In the genomic region with DNA sequence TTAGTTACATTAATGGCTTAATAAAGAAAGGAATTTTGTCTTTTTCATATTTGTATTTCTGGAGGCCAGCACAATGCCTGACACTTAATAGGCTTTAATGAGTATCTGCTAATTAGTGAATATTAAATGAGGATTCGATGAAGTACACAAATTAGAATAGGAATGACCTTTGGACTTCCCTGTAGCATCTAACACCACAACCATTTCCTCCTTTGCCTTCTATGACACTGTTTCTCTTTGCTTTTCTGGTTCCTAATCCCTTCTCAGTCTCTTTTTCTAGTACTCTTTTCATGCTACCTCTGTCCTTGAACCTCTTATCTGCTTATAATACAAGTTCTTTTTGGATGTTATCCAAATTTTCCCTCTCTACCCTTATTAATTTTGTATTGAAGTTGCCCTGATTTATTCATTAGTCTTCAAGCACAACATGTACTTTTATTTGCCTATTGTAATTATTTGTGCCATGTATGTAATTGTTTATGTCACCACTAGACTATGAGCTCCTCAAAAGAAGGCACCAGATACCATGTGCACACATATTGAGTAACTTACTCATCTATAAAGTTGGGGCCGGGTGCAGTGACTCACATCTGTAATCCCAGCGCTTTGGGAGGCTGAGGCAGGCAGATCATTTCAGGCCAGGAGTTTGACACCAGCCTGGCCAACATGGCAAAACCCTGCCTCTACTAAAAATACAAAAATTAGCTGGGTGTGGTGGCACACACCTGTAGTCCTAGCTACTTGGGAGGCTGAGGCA, we compare ENCODE assay signal across 15 cellular contexts. TPM values are rescaled to one million over a fixed set of nuclear protein-coding genes. Genes with fewer than 3 reads are reported as not detected.
DNase-seq lines count a peak whose midpoint lies in the region; ATAC-seq and TF ChIP-seq lines count a peak whose summit lies in the region.
"Had no signal": no experiment of that assay in that cellular context is flagged by ENCODE, and none has a peak within 500 bp of the region (broad histone marks: within the 10 kb centered on the region; RNA-seq: fewer than 3 reads in every experiment).

No MANE protein-coding gene starts in this region.

- ATAC-seq in foreskin keratinocyte (peak; percentile 56), WTC11 (no peak), Right ventricle myocardium inferior (no peak)
- ATAC-seq: activated CD8-positive, alpha-beta memory T cell treated with anti-CD3 and anti-CD28 coated beads, Interleukin-2, amount 10 ng/mL, durations not matched to agents 7 days and 5 days; left lobe of liver; sciatic nerve had no signal

- H3K9me3 Mint-ChIP-seq in WTC11 = no peaks in the 10 kb centered on the region
- H3K9me3 Mint-ChIP-seq: activated naive CD4-positive, alpha-beta T cell treated with anti-CD3 and anti-CD28 coated beads, Interleukin-2, amount 50 U/mL, for 72 hours; nephron had no signal

- CTCF ChIA-PET in BJ (lab: Yijun Ruan, JAX) = no interaction called here
- CTCF ChIA-PET in WTC11 (lab: Charles Lee) = no interaction called here
- CTCF ChIA-PET in OCI-LY7 (lab: Charles Lee; ENCODE audit: unreplicated experiment) = no interaction called here

- H3K27ac ChIP-seq in foreskin keratinocyte (no peak overlapping the region), OCI-LY7 (ENCODE audit: low read depth, low read length, poor library complexity, severe bottlenecking) (no peak overlapping the region)

- H3K4me3 Mint-ChIP-seq in WTC11 = no peak overlapping the region
- H3K4me3 Mint-ChIP-seq: activated CD8-positive, alpha-beta memory T cell treated with anti-CD3 and anti-CD28 coated beads, Interleukin-2, amount 10 ng/mL, durations not matched to agents 7 days and 5 days; nephron had no signal

- no peaks in the 10 kb centered on the region for H3K36me3 Mint-ChIP-seq in WTC11
- H3K36me3 Mint-ChIP-seq: activated CD8-positive, alpha-beta memory T cell treated with anti-CD3 and anti-CD28 coated beads, Interleukin-2, amount 10 ng/mL, durations not matched to agents 7 days and 5 days; activated naive CD4-positive, alpha-beta T cell treated with anti-CD3 and anti-CD28 coated beads, Interleukin-2, amount 50 U/mL, for 72 hours had no signal

- H4K20me1 ChIP-seq in OCI-LY7 (ENCODE audit: insufficient read depth, low read length) = no peaks in the 10 kb centered on the region

- no peak for TF ChIP-seq CTCF in BJ (IDR thresholded peaks at IDR 0.05; ENCODE audit: insufficient read depth, low read depth, low read length)
- TF ChIP-seq CTCF in foreskin keratinocyte (conservative IDR thresholded peaks at IDR 0.05) = peak; percentile 18
- TF ChIP-seq CTCF in WTC11 (IDR thresholded peaks at IDR 0.05) = no peak
- no peak for TF ChIP-seq CTCF in lower leg skin (IDR thresholded peaks at IDR 0.05)
- TF ChIP-seq CTCF in OCI-LY7 (conservative IDR thresholded peaks at IDR 0.05; ENCODE audit: low read length) = no peak

- H3K79me2 ChIP-seq in OCI-LY7 (ENCODE audit: insufficient read depth, low read depth, low read length) = no peaks in the 10 kb centered on the region

- H3K4me3 ChIP-seq in BJ (ENCODE audit: low read depth, low read length) (no peak overlapping the region), adipocyte (ENCODE audit: low read length) (no peak overlapping the region), lower leg skin (ENCODE audit: low read depth, poor library complexity, severe bottlenecking) (no peak overlapping the region), OCI-LY7 (ENCODE audit: low read depth, low read length, poor library complexity, severe bottlenecking) (no peak overlapping the region)

- WGBS in lower leg skin, 2 donors = 83% methylated on average over 3 of the region's 3 CpGs

- no peak overlapping the region for H3K27ac Mint-ChIP-seq in WTC11
- H3K27ac Mint-ChIP-seq: activated CD8-positive, alpha-beta memory T cell treated with anti-CD3 and anti-CD28 coated beads, Interleukin-2, amount 10 ng/mL, durations not matched to agents 7 days and 5 days; activated naive CD4-positive, alpha-beta T cell treated with anti-CD3 and anti-CD28 coated beads, Interleukin-2, amount 50 U/mL, for 72 hours; nephron had no signal

- H3K36me3 ChIP-seq in BJ (ENCODE audit: control insufficient read depth, insufficient read depth, low read length) (no peaks in the 10 kb centered on the region), adipocyte (ENCODE audit: control insufficient read depth, insufficient read depth, low read length, severe bottlenecking) (no peaks in the 10 kb centered on the region), OCI-LY7 (ENCODE audit: insufficient read depth, low read length) (no peaks in the 10 kb centered on the region)

- H3K4me1 ChIP-seq in adipocyte (ENCODE audit: control insufficient read depth, insufficient read depth, low read length) (peaks cover 6% of the 10 kb centered on the region), foreskin keratinocyte (no peaks in the 10 kb centered on the region), OCI-LY7 (ENCODE audit: insufficient read depth, low read length, poor library complexity, severe bottlenecking) (no peaks in the 10 kb centered on the region)

- DNase-seq in BJ (ENCODE audit: low read depth) = peak; percentile 11
- peak; percentile 91 for DNase-seq in HCEC 1CT
- DNase-seq in adipocyte (ENCODE audit: low read depth) = peak; percentile 63
- DNase-seq in foreskin keratinocyte = peak; percentile 20 to 57
- no peak for DNase-seq in WTC11 (ENCODE audit: low spot score)
- no peak for DNase-seq in lower leg skin (ENCODE audit: low spot score in 2 of 2)
- DNase-seq in Right ventricle myocardium inferior (ENCODE audit: missing footprints) = no peak
- no peak for DNase-seq in OCI-LY7 (ENCODE audit: low spot score)
- DNase-seq: activated CD8-positive, alpha-beta memory T cell treated with anti-CD3 and anti-CD28 coated beads, Interleukin-2, amount 10 ng/mL, durations not matched to agents 7 days and 5 days; head of caudate nucleus; NCI-H1417 had no signal

- no peaks in the 10 kb centered on the region for H3K27me3 ChIP-seq in BJ (ENCODE audit: control insufficient read depth, insufficient read depth, low read length)
- no peaks in the 10 kb centered on the region for H3K27me3 ChIP-seq in adipocyte (replicated peaks; ENCODE audit: control insufficient read depth, insufficient read depth, low read length)
- H3K27me3 ChIP-seq in foreskin keratinocyte = peaks cover 4% of the 10 kb centered on the region

- no peaks in the 10 kb centered on the region for H3K4me1 Mint-ChIP-seq in WTC11
- H3K4me1 Mint-ChIP-seq: activated CD8-positive, alpha-beta memory T cell treated with anti-CD3 and anti-CD28 coated beads, Interleukin-2, amount 10 ng/mL, durations not matched to agents 7 days and 5 days had no signal

- POLR2A ChIA-PET in BJ (lab: Charles Lee) = no interaction called here
- POLR2A ChIA-PET in WTC11 (lab: Charles Lee) = no interaction called here
- POLR2A ChIA-PET in OCI-LY7 (lab: Charles Lee) = no interaction called here

- H3K9me2 ChIP-seq in OCI-LY7 (ENCODE audit: insufficient read depth, low read length) = no peaks in the 10 kb centered on the region

- intact Hi-C loops in lower leg skin (cut with DNase I; ENCODE audit: low total_unique reads) = no loop called here
- intact Hi-C loops in Right ventricle myocardium inferior (cut with DNase I) = no loop called here
- intact Hi-C loops in OCI-LY7 (cut with micrococcal nuclease; ENCODE audit: unreplicated experiment) = no loop called here

- TF ChIP-seq POLR2A in lower leg skin (IDR thresholded peaks at IDR 0.05) = no peak

- H2AFZ ChIP-seq in OCI-LY7 (ENCODE audit: low read length) = no peak overlapping the region

- BruUV-seq in OCI-LY7 (replicated peaks; lab: Mats Ljungman, UMichigan) = no TSS peak

- no peaks in the 10 kb centered on the region for H3K9me3 ChIP-seq in adipocyte (ENCODE audit: control insufficient read depth, low read length)
- no peaks in the 10 kb centered on the region for H3K9me3 ChIP-seq in OCI-LY7 (ENCODE audit: low read length)

- no peaks in the 10 kb centered on the region for H3K27me3 Mint-ChIP-seq in WTC11 (ENCODE audit: low read depth)
- H3K27me3 Mint-ChIP-seq: activated CD8-positive, alpha-beta memory T cell treated with anti-CD3 and anti-CD28 coated beads, Interleukin-2, amount 10 ng/mL, durations not matched to agents 7 days and 5 days had no signal

- H3K9ac ChIP-seq in adipocyte (ENCODE audit: low read length) = no peak overlapping the region

- no peak overlapping the region for H3K4me2 ChIP-seq in OCI-LY7 (ENCODE audit: low read length)

RNA-seq across cellular contexts. Expression of a gene that starts 23.8 kb away (rescaled TPM):
- polyA plus RNA-seq in BJ (2011; rRNA removed) = 8,584 and 9,070 TPM in 2 replicates
- 233 and 296 TPM in 2 replicates for polyA minus RNA-seq in BJ (2011; rRNA and poly(A)+ RNA removed)
- total RNA-seq in foreskin keratinocyte = 3,292 and 3,513 TPM in 2 replicates
- polyA plus RNA-seq in foreskin keratinocyte = 5,023 and 5,391 TPM in 2 replicates
- total RNA-seq in WTC11 (2021) = 2,141 to 2,438 TPM (median 2,292 TPM) in 3 replicates
- 1,000 to 10,000 TPM; 2,137 to 3,917 (median 3,283) TPM for total RNA-seq in lower leg skin
- 984 TPM for total RNA-seq in Right ventricle myocardium inferior
- total RNA-seq in OCI-LY7 (2014; rRNA removed; shearing (Covaris generic)) = 4,465 and 5,738 TPM in 2 replicates
- 2,833 and 3,163 TPM in 2 replicates for total RNA-seq in OCI-LY7 (2022)

RNA-seq across cellular contexts. Expression of a gene that starts 28.2 kb away (rescaled TPM):
- polyA plus RNA-seq in BJ (2011; rRNA removed) (69.5 and 92.8 TPM in 2 replicates), foreskin keratinocyte (113 and 117 TPM in 2 replicates)
- 15.7 and 18.4 TPM in 2 replicates for polyA minus RNA-seq in BJ (2011; rRNA and poly(A)+ RNA removed)
- total RNA-seq in foreskin keratinocyte (61.1 and 69.9 TPM in 2 replicates), WTC11 (2021) (117 to 126 TPM (median 119 TPM) in 3 replicates), lower leg skin (10 to 100 TPM; 15.6 to 29.4 (median 25.4) TPM), Right ventricle myocardium inferior (61.4 TPM), OCI-LY7 (2022) (0.89 and 1.3 TPM in 2 replicates)
- total RNA-seq in OCI-LY7 (2014; rRNA removed; shearing (Covaris generic)) = 0.16 and 0.72 TPM in 2 replicates

RNA-seq across cellular contexts. Expression of a gene that starts 36.9 kb away (rescaled TPM):
- polyA plus RNA-seq in BJ (2011; rRNA removed) (189 and 227 TPM in 2 replicates), foreskin keratinocyte (133 and 138 TPM in 2 replicates)
- 38.3 and 54.4 TPM in 2 replicates for polyA minus RNA-seq in BJ (2011; rRNA and poly(A)+ RNA removed)
- total RNA-seq in foreskin keratinocyte (103 and 107 TPM in 2 replicates), WTC11 (2021) (88.8 to 90.6 TPM (median 90.3 TPM) in 3 replicates), lower leg skin (100 to 1,000 TPM; 179 to 218 (median 201) TPM), Right ventricle myocardium inferior (76.8 TPM), OCI-LY7 (2022) (107 and 124 TPM in 2 replicates)
- total RNA-seq in OCI-LY7 (2014; rRNA removed; shearing (Covaris generic)) = 169 and 178 TPM in 2 replicates

RNA-seq across cellular contexts. Expression of a gene that starts 46.6 kb away (rescaled TPM):
- polyA plus RNA-seq in BJ (2011; rRNA removed) = 8.0 and 8.7 TPM in 2 replicates
- polyA minus RNA-seq in BJ (2011; rRNA and poly(A)+ RNA removed) = 3.6 and 6.2 TPM in 2 replicates
- total RNA-seq in foreskin keratinocyte = 9.8 and 11.5 TPM in 2 replicates
- polyA plus RNA-seq in foreskin keratinocyte = 9.3 and 9.8 TPM in 2 replicates
- total RNA-seq in WTC11 (2021) = 33.1 to 35.2 TPM (median 34.6 TPM) in 3 replicates
- 10 to 100 TPM; 18.7 to 25.5 (median 22.9) TPM for total RNA-seq in lower leg skin
- 4.9 TPM for total RNA-seq in Right ventricle myocardium inferior
- 17.0 and 17.4 TPM in 2 replicates for total RNA-seq in OCI-LY7 (2014; rRNA removed; shearing (Covaris generic))
- 28.2 and 32.0 TPM in 2 replicates for total RNA-seq in OCI-LY7 (2022)

RNA-seq across cellular contexts. Expression of a gene that starts 51.0 kb away (rescaled TPM):
- polyA plus RNA-seq in BJ (2011; rRNA removed) (97.6 and 121 TPM in 2 replicates), foreskin keratinocyte (97.2 and 122 TPM in 2 replicates)
- polyA minus RNA-seq in BJ (2011; rRNA and poly(A)+ RNA removed) = 47.4 and 67.6 TPM in 2 replicates
- total RNA-seq in foreskin keratinocyte (101 and 118 TPM in 2 replicates), WTC11 (2021) (185 to 204 TPM (median 193 TPM) in 3 replicates), lower leg skin (100 to 1,000 TPM in 2 of 4 donors, 10 to 100 TPM in 2; 88.6 to 105 (median 98.8) TPM), Right ventricle myocardium inferior (48.9 TPM), OCI-LY7 (2022) (32.7 and 41.6 TPM in 2 replicates)
- total RNA-seq in OCI-LY7 (2014; rRNA removed; shearing (Covaris generic)) = 44.2 and 45.5 TPM in 2 replicates

Comparison
In these comparisons a context has a peak if more than half of its experiments do, and no peak if none do; other contexts are left out.
1. DNase-seq: peak in BJ (single experiment), HCEC 1CT (single experiment), adipocyte (single experiment) and foreskin keratinocyte (2 of 2); none in WTC11 (single experiment), lower leg skin (0 of 2), Right ventricle myocardium inferior (single experiment) and OCI-LY7 (single experiment).
2. RNA of a gene that starts 28.2 kb away (total RNA-seq): 117 to 126 TPM in WTC11, 61.1 to 69.9 TPM in foreskin keratinocyte, 61.4 TPM in Right ventricle myocardium inferior (single experiment) and 15.6 to 29.4 TPM in lower leg skin; 0.16 to 1.3 TPM in OCI-LY7; every median in the first group is over 4 times any median in the second.